Comparison of ENCODE assay signal across 14 cellular contexts in the genomic region with DNA sequence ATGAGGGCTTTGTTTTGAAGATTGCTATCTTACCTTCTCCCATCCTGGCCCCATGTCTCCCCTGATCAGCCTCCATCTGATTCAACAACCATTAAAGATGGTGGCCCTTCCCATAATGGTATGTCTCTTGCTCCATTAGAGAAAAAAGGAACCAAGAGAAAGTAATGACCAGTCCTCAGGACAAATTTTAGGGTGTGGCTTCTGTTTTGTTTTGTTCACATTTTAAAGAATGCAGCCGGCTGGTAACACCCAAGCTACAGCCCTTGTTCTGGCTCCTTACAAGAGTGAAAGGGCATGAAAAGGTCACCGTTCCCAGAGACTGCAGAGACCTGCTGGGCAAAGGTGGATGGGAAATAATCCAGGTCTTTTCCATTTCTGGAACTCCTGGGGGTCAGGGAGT.
DNase-seq lines count a peak whose midpoint lies in the region; ATAC-seq, FAIRE-seq and TF ChIP-seq lines count a peak whose summit lies in the region.
"Had no signal": no experiment of that assay in that cellular context is flagged by ENCODE, and none has a peak within 500 bp of the region (broad histone marks: within the 10 kb centered on the region; RNA-seq: fewer than 3 reads in every experiment).

No MANE protein-coding gene starts in this region.

- DNase-seq in NCI-H748 (lab: John Stamatoyannopoulos, UW; ENCODE audit: unreplicated experiment) (peak; percentile 18), NCI-H748 treated with DMSO at 0.1 percent for 48 hours (lab: John Stamatoyannopoulos, UW) (no peak), RPMI8226 (peak; percentile 15), keratinocyte (ENCODE audit: low read depth, low spot score) (no peak), upper lobe of right lung (no peak), cerebellar nuclear complex (lab: John Stamatoyannopoulos, UW) (no peak), kidney tubule cell (ENCODE audit: low spot score) (no peak), psoas muscle (no peak)
- DNase-seq: CD4-positive, alpha-beta memory T cell; KBM-7; NCI-H446 treated with DMSO at 0.1 percent for 48 hours; OCI-M1; SJCRH30 had no signal

- peaks cover 25% of the 10 kb centered on the region for H3K4me1 ChIP-seq in keratinocyte (ENCODE audit: control insufficient read depth, extremely low read depth, insufficient read depth, low read length)
- no peaks in the 10 kb centered on the region for H3K4me1 ChIP-seq in upper lobe of right lung
- H3K4me1 ChIP-seq in psoas muscle: no peaks in the 10 kb centered on the region
- H3K4me1 ChIP-seq: SJCRH30 had no signal

- H3K27ac ChIP-seq in keratinocyte (ENCODE audit: control insufficient read depth, insufficient read depth, low read length): no peak overlapping the region
- no peak overlapping the region for H3K27ac ChIP-seq in upper lobe of right lung
- H3K27ac ChIP-seq in psoas muscle: no peak overlapping the region
- H3K27ac ChIP-seq: RWPE1, SJCRH30 had no signal

- peak; percentile 54 for ATAC-seq in upper lobe of right lung
- ATAC-seq in psoas muscle: no peak

- intact Hi-C loops in upper lobe of right lung (cut with DNase I): no loop called here
- intact Hi-C loops in psoas muscle (cut with DNase I): no loop called here

- H4K20me1 ChIP-seq in keratinocyte (ENCODE audit: control insufficient read depth, extremely low read depth, insufficient read depth, low read length): no peaks in the 10 kb centered on the region

- TF ChIP-seq CTCF in keratinocyte (optimal IDR thresholded peaks at IDR 0.05 in 1 of 3, IDR thresholded peaks at IDR 0.05 in 1 of 3, conservative IDR thresholded peaks at IDR 0.05 in 1 of 3; ENCODE audit: extremely low read depth in 1 of 3, insufficient read depth in 2 of 3, low read length in 3 of 3) (no peak), upper lobe of right lung (IDR thresholded peaks at IDR 0.05) (no peak), psoas muscle (IDR thresholded peaks at IDR 0.05) (no peak)

- no peaks in the 10 kb centered on the region for H3K9me1 ChIP-seq in keratinocyte (ENCODE audit: control insufficient read depth, extremely low read depth, insufficient read depth, low read length)

- H3K9ac ChIP-seq in keratinocyte (ENCODE audit: control insufficient read depth, extremely low read depth, insufficient read depth, low read length): no peak overlapping the region

- H2AFZ ChIP-seq in keratinocyte (ENCODE audit: control insufficient read depth, low read length): no peak overlapping the region

- no peaks in the 10 kb centered on the region for H3K36me3 ChIP-seq in keratinocyte (ENCODE audit: control insufficient read depth in 2 of 2, extremely low read depth in 1 of 2, insufficient read depth in 2 of 2, low read length in 2 of 2)
- H3K36me3 ChIP-seq in upper lobe of right lung: no peaks in the 10 kb centered on the region
- no peaks in the 10 kb centered on the region for H3K36me3 ChIP-seq in psoas muscle (ENCODE audit: insufficient read depth in 1 of 2, low read depth in 1 of 2)
- H3K36me3 ChIP-seq: SJCRH30 had no signal

- H3K27me3 ChIP-seq in keratinocyte (ENCODE audit: control insufficient read depth, extremely low read depth, insufficient read depth, low read length) (no peaks in the 10 kb centered on the region), upper lobe of right lung (no peaks in the 10 kb centered on the region), psoas muscle (ENCODE audit: insufficient read depth in 3 of 3, low read length in 2 of 3) (no peaks in the 10 kb centered on the region)
- H3K27me3 ChIP-seq: SJCRH30 had no signal

- H3K4me3 ChIP-seq in keratinocyte (ENCODE audit: control insufficient read depth in 2 of 3, extremely low read depth in 1 of 3, insufficient read depth in 2 of 3, low read depth in 1 of 3, low read length in 3 of 3) (no peak overlapping the region), upper lobe of right lung (no peak overlapping the region), psoas muscle (no peak overlapping the region)
- H3K4me3 ChIP-seq: SJCRH30 had no signal

- peak; percentile 41 for FAIRE-seq in keratinocyte (lab: Jason Lieb, UNC)

- no peaks in the 10 kb centered on the region for H3K79me2 ChIP-seq in keratinocyte (ENCODE audit: control insufficient read depth, insufficient read depth, low read length)

- 65 to 72% (median 67%) methylated on average over 2 of the region's 2 CpGs for WGBS in psoas muscle, 3 donors

- peaks cover 3% of the 10 kb centered on the region for H3K9me3 ChIP-seq in keratinocyte (ENCODE audit: control insufficient read depth, low read depth, low read length)
- H3K9me3 ChIP-seq in upper lobe of right lung: no peaks in the 10 kb centered on the region
- H3K9me3 ChIP-seq in psoas muscle: peaks cover 7% of the 10 kb centered on the region
- H3K9me3 ChIP-seq: SJCRH30 had no signal

- H3K4me2 ChIP-seq in keratinocyte (ENCODE audit: control insufficient read depth, extremely low read depth, insufficient read depth, low read depth, low read length): no peak overlapping the region

- dilution Hi-C loops in keratinocyte (cut with MboI; ENCODE audit: extremely low pct_ligation_motif_present, low sequenced_read_pairs): no loop called here

Comparison
In these comparisons a context has a peak if more than half of its experiments do, and no peak if none do; other contexts are left out.
1. DNase-seq: peak in NCI-H748 (single experiment) and RPMI8226 (single experiment); none in NCI-H748 treated with DMSO at 0.1 percent for 48 hours (single experiment), keratinocyte (single experiment), upper lobe of right lung (single experiment), cerebellar nuclear complex (0 of 2), kidney tubule cell (single experiment) and psoas muscle (0 of 2).